Comparison of ENCODE assay signal across 22 cellular contexts in the genomic region with DNA sequence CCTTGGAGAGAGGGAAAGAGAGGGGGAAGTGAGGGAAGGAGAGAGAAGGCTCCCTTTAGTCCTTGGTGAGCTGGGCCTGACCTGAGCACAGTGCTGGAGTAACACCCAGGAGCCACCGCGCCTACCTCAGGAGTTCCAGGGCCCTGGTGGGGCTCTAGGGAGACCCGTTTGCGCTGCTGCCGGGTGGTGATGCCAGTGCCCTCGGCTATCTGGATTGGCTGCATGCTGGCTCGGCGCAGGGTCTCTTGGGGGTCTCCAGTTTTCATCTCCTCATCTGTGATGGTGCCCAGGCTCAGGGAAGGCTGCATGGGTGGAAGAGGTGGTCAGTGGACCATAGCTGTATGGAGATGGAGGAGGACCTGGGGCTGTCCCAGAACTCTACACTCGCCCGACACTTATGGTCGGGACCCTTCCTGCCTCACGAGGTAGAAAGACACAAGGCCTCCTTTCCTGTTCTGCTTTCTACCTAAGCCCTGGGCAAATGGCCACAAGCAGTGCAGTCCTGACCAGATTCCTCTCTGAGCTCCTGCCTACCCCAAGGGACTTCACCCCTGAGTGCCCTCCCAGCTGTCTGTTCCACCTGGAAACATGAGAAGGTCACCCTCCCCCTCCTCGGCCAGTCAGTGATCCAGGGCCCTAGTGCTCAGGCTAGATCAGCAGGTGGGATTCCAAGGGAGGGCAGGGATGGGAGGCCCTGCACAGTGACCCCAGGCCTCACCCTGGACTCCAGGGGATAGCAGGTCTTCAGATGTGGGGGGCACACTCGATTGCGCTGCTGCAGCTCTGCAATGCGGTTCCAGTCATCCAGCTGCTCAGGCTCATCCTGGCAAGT. TPM values are rescaled to one million over a fixed set of nuclear protein-coding genes. Genes with fewer than 3 reads are reported as not detected.
DNase-seq lines count a peak whose midpoint lies in the region; ATAC-seq, FAIRE-seq and TF ChIP-seq lines count a peak whose summit lies in the region.
"Had no signal": no experiment of that assay in that cellular context is flagged by ENCODE, and none has a peak within 500 bp of the region (broad histone marks: within the 10 kb centered on the region; RNA-seq: fewer than 3 reads in every experiment).

No MANE protein-coding gene starts in this region.

- H3K27me3 ChIP-seq in HepG2 (ENCODE audit: control insufficient read depth in 1 of 2, insufficient read depth in 2 of 2, low read length in 2 of 2) (no peaks in the 10 kb centered on the region), right lobe of liver (no peaks in the 10 kb centered on the region)
- H3K27me3 ChIP-seq: left lung, neural progenitor cell, transverse colon had no signal

- H2AFZ ChIP-seq in HepG2 (ENCODE audit: low read length), result no peak overlapping the region
- H2AFZ ChIP-seq: neural progenitor cell had no signal

- no peaks in the 10 kb centered on the region for H3K79me2 ChIP-seq in HepG2 (ENCODE audit: insufficient read depth, low read length)

- intact Hi-C loops in HepG2 (cut with micrococcal nuclease; ENCODE audit: unreplicated experiment), result no loop called here
- intact Hi-C loops in right lobe of liver (cut with DNase I), result no loop called here

- in situ Hi-C loops in HepG2 (cut with HindIII; ENCODE audit: extremely low pct_ligation_motif_present, low pct_unique_long_range_greater_than_20kb), result no loop called here

- BruUV-seq in HepG2 (replicated peaks; lab: Mats Ljungman, UMichigan), result no TSS peak

- H3K9ac ChIP-seq in HepG2 (ENCODE audit: insufficient read depth, low read depth, low read length), result no peak overlapping the region
- H3K9ac ChIP-seq: neural progenitor cell had no signal

- no peak overlapping the region for H3K4me3 ChIP-seq in HepG2 (replicated peaks in 1 of 3; ENCODE audit: insufficient read depth in 1 of 3, low read depth in 2 of 3, low read length in 3 of 3)
- H3K4me3 ChIP-seq in right lobe of liver, result no peak overlapping the region
- H3K4me3 ChIP-seq: left lung, neural progenitor cell, transverse colon had no signal

- ATAC-seq in HepG2, result no peak
- no peak for ATAC-seq in right lobe of liver
- ATAC-seq: activated CD8-positive, alpha-beta T cell treated with anti-CD3 and anti-CD28 coated beads for 36 hours; left lung; Right ventricle myocardium inferior; stimulated activated naive CD8-positive, alpha-beta T cell treated with anti-CD3 and anti-CD28 coated beads, Interleukin-15, amount 100 ng/mL, for 72 hours had no signal

- CTCF ChIA-PET in HepG2 (lab: Yijun Ruan, JAX; ENCODE audit: low intra/inter-chr PET ratio, low total read pairs), result no interaction called here
- CTCF ChIA-PET in RWPE1 (lab: Yijun Ruan, JAX), result interaction anchor here (0.5 kb wide), 1 partner anchor 10 kb away, joined by 3 read pairs; no protein-coding TSS in a partner anchor

- POLR2A ChIA-PET in HepG2 (lab: Yijun Ruan, JAX) (no interaction called here), RWPE1 (lab: Yijun Ruan, JAX; ENCODE audit: low non-redundant PET) (no interaction called here)

- TF ChIP-seq EP300 in HepG2 (IDR thresholded peaks at IDR 0.05; ENCODE audit: low read depth in 2 of 2, low read length in 2 of 2), result no peak
- no peak for TF ChIP-seq EP300 in HepG2 (CRISPR knock-in tag; IDR thresholded peaks at IDR 0.05; ENCODE audit: borderline replicate concordance)

- H3K9me3 ChIP-seq in HepG2 (ENCODE audit: low read length) (no peaks in the 10 kb centered on the region), right lobe of liver (no peaks in the 10 kb centered on the region)
- H3K9me3 ChIP-seq: left lung, transverse colon had no signal

- no peak for FAIRE-seq in HepG2 (lab: Jason Lieb, UNC)
- FAIRE-seq: H54 had no signal

- peak in 1 of 2 experiments; percentile 6; a peak in 1 of 4 replicates for TF ChIP-seq POLR2A in HepG2 (IDR thresholded peaks at IDR 0.05; ENCODE audit: insufficient read depth in 1 of 2, low read depth in 2 of 2, low read length in 2 of 2)
- TF ChIP-seq POLR2A in right lobe of liver (IDR thresholded peaks at IDR 0.05), result no peak

- DNase-seq in HepG2 (ENCODE audit: low spot score) (no peak), right lobe of liver (no peak), RWPE1 (ENCODE audit: low spot score) (no peak), left kidney (ENCODE audit: low read depth, low spot score) (peak; percentile 74), pons (ENCODE audit: low spot score) (no peak), mesenteric fat pad (ENCODE audit: low spot score) (no peak), NAMALWA (ENCODE audit: low spot score) (no peak)
- DNase-seq: activated CD4-positive, CD25-positive, alpha-beta regulatory T cell treated with anti-CD3 and anti-CD28 coated beads, Interleukin-2, amount 50 U/mL, for 72 hours; activated CD8-positive, alpha-beta T cell treated with anti-CD3 and anti-CD28 coated beads for 36 hours; activated naive CD4-positive, alpha-beta T cell; activated T-cell treated with anti-CD3 and anti-CD28 coated beads, Interleukin-2, amount 50 U/mL, for 1 hour; anterior cingulate cortex; central memory CD4-positive, alpha-beta T cell; DND-41; NCI-H2107; stimulated activated CD4-positive, alpha-beta T cell treated with anti-CD3 and anti-CD28 coated beads, Interleukin-2, amount 100 ng/mL, for 48 hours; stimulated activated naive CD8-positive, alpha-beta T cell treated with anti-CD3 and anti-CD28 coated beads, Interleukin-15, amount 100 ng/mL, for 72 hours; transverse colon had no signal

- H4K20me1 ChIP-seq in HepG2 (ENCODE audit: insufficient read depth, low read length), result no peaks in the 10 kb centered on the region

- TF ChIP-seq RAD21 in HepG2 (CRISPR knock-in tag; IDR thresholded peaks at IDR 0.05), result no peak

- H3K36me3 ChIP-seq in HepG2 (replicated peaks in 1 of 2; ENCODE audit: control insufficient read depth in 1 of 2, insufficient read depth in 2 of 2, low read length in 2 of 2) (peaks cover 52 to 86% of the 10 kb centered on the region in 2 experiments), right lobe of liver (peaks cover 12 to 76% (median 42%) of the 10 kb centered on the region in 4 donors)
- H3K36me3 ChIP-seq: neural progenitor cell had no signal

- H3K4me2 ChIP-seq in HepG2 (ENCODE audit: low read depth, low read length), result no peak overlapping the region
- H3K4me2 ChIP-seq: neural progenitor cell had no signal

- H3K27ac ChIP-seq in HepG2 (ENCODE audit: extremely low read length, insufficient read depth, low read length), result no peak overlapping the region
- no peak overlapping the region for H3K27ac ChIP-seq in right lobe of liver
- peak overlapping the region; percentile 56 for H3K27ac ChIP-seq in RWPE1
- H3K27ac ChIP-seq: left lung, neural progenitor cell, transverse colon had no signal

- TF ChIP-seq CTCF in HepG2 (CRISPR knock-in tag; IDR thresholded peaks at IDR 0.05) (no peak), right lobe of liver (IDR thresholded peaks at IDR 0.05) (no peak), RWPE1 (conservative IDR thresholded peaks at IDR 0.05; ENCODE audit: low read depth) (no peak)

- H3K4me1 ChIP-seq in HepG2 (ENCODE audit: insufficient read depth, low read length) (no peaks in the 10 kb centered on the region), right lobe of liver (peaks cover 0 to 6% (median 0%) of the 10 kb centered on the region in 4 donors)
- H3K4me1 ChIP-seq: neural progenitor cell had no signal

- whole genome bisulfite sequencing in HepG2 (ENCODE audit: low lambda C conversion rate), result 100% methylated on average over 5 of the region's 16 CpGs
- 91% methylated on average over 4 of the region's 16 CpGs for WGBS in right lobe of liver (ENCODE audit: insufficient coverage, low coverage, low lambda C conversion rate, missing lambda C conversion rate)

TF ChIP-seq in HepG2, 621 proteins besides CTCF, POLR2A, EP300 and RAD21:
- TF ChIP-seq ZFP36L2 (CRISPR knock-in tag; IDR thresholded peaks at IDR 0.05) (no peak), RBM22 (optimal IDR thresholded peaks at IDR 0.05; ENCODE audit: low read length) (peak; percentile 89)
TF ChIP-seq in HepG2: peak in this region for 1.

RNA-seq across cellular contexts. Expression of gene IL18BP, which starts 6.0 kb away (rescaled TPM):
- total RNA-seq in HepG2 (2016; rRNA removed; fragmentation: Illumina TruSeq; extraction: Trizol) (1.0 and 4.1 TPM in 2 replicates), right lobe of liver (10 to 100 TPM in 1 of 6 experiments, 1 to 10 TPM in 5; 2.2 to 13.0 (median 3.7) TPM), mesenteric fat pad (13.1 TPM)
- total RNA-seq in HepG2 (2016; cell fraction: cytosol; rRNA removed; fragmentation: Illumina TruSeq; extraction: Trizol; ENCODE audit: low read depth), result 0.40 and 0.44 TPM in 2 replicates
- total RNA-seq in HepG2 (2016; cell fraction: insoluble cytoplasmic fraction; rRNA removed; fragmentation: Illumina TruSeq; extraction: Trizol), result 0.56 and 5.0 TPM in 2 replicates
- total RNA-seq in HepG2 (2016; cell fraction: membrane; rRNA removed; fragmentation: Illumina TruSeq; extraction: Trizol), result 0.83 and 0.93 TPM in 2 replicates
- 9.0 and 13.2 TPM in 2 replicates for total RNA-seq in HepG2 (2016; cell fraction: nucleus; rRNA removed; fragmentation: Illumina TruSeq; extraction: Trizol)
- polyA plus RNA-seq in HepG2 (2011; rRNA removed), result 12.6 and 12.8 TPM in 2 replicates
- polyA plus RNA-seq in HepG2 (2011; cell fraction: cytosol; rRNA removed), result 2.0 and 3.4 TPM in 2 replicates
- 74.1 and 107 TPM in 2 replicates for polyA plus RNA-seq in HepG2 (2011; cell fraction: nucleus; rRNA removed)
- 6.4 and 9.6 TPM in 2 replicates for polyA plus RNA-seq in HepG2 (2012)
- polyA plus RNA-seq in HepG2 (2016; cell fraction: cytosol; fragmentation: Illumina TruSeq; extraction: Trizol; ENCODE audit: low read depth), result 0.65 and 0.94 TPM in 2 replicates
- 0.89 and 1.3 TPM in 2 replicates for polyA plus RNA-seq in HepG2 (2016; cell fraction: insoluble cytoplasmic fraction; fragmentation: Illumina TruSeq; extraction: Trizol; ENCODE audit: low read depth)
- 1.1 and 1.4 TPM in 2 replicates for polyA plus RNA-seq in HepG2 (2016; cell fraction: membrane; fragmentation: Illumina TruSeq; extraction: Trizol; ENCODE audit: low read depth)
- polyA plus RNA-seq in HepG2 (2016; cell fraction: nucleus; fragmentation: Illumina TruSeq; extraction: Trizol; ENCODE audit: insufficient read depth, low read depth), result 40.3 and 43.0 TPM in 2 replicates
- 13.0 and 17.5 TPM in 2 replicates for polyA minus RNA-seq in HepG2 (2011; rRNA and poly(A)+ RNA removed; ENCODE audit: low replicate concordance)
- 1.2 and 1.4 TPM in 2 replicates for polyA minus RNA-seq in HepG2 (2011; cell fraction: cytosol; rRNA and poly(A)+ RNA removed)
- polyA minus RNA-seq in HepG2 (2011; cell fraction: nucleus; rRNA and poly(A)+ RNA removed), result 18.8 and 20.0 TPM in 2 replicates
